In the genomic region with DNA sequence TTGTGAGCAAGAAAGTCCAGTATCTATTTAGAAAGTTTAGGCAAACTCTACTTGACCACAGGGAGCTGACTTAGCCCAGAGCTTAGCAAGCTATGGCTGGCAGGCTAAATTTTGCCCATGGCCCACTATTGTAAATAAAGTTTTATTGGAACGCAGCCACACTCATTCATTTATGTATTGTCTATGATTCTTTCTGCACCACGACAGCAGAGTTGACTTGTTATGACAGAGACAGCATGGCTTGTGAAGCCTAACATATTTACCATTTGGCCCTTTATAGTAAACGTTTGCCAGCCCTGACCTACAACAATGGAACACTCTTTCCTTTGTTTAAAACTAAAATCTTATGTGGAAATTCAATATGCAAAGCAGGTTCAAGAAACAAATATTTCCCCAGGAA, we compare ENCODE assay signal across 32 cellular contexts.
"Had no signal": no experiment of that assay in that cellular context is flagged by ENCODE, and none has a peak within 500 bp of the region (broad histone marks: within the 10 kb centered on the region; RNA-seq: fewer than 3 reads in every experiment).

No MANE protein-coding gene starts in this region.

- H3K9ac ChIP-seq: neural progenitor cell had no signal

- H3K4me1 Mint-ChIP-seq: immature natural killer cell had no signal

- H3K9me3 Mint-ChIP-seq: immature natural killer cell; mesothelial cell of epicardium; natural killer cell; nephron progenitor cell; neural progenitor cell; stimulated activated naive B cell treated with anti-CD40 and anti-IgM and Interleukin-4, amounts not matched to agents 10 μg/mL and 1 μg/mL and 100 μg/mL, for 72 hours; stimulated activated naive CD8-positive, alpha-beta T cell treated with anti-CD3 and anti-CD28 coated beads, Interleukin-15, Interleukin-2, amounts not matched to agents 100 ng/mL and 50 ng/mL, for 24 hours had no signal

- H3K4me2 ChIP-seq: neural progenitor cell had no signal

- H3K27me3 ChIP-seq: left lung, neural progenitor cell, ovary, right atrium auricular region, suprapubic skin, tibial artery, upper lobe of right lung had no signal

- DNase-seq: hypothalamus; immature natural killer cell; kidney; left colon; left lung; lower lobe of right lung; mammary epithelial cell; mesendoderm; naive B cell; natural killer cell; nephron progenitor cell; ovary; stimulated activated CD4-positive, alpha-beta T cell treated with anti-CD3 and anti-CD28 coated beads, Interleukin-12 subunit alpha, Interleukin-12 subunit beta, amount 100 ng/mL, for 4 hours; stimulated activated CD4-positive, alpha-beta T cell treated with anti-CD3 and anti-CD28 coated beads, Interleukin-15, amount 100 ng/mL, for 24 hours; stimulated activated CD4-positive, alpha-beta T cell treated with anti-CD3 and anti-CD28 coated beads, Interleukin-2, amount 100 ng/mL, for 24 hours; stimulated activated CD4-positive, alpha-beta T cell treated with anti-CD3 and anti-CD28 coated beads, Interleukin-4, amount 100 ng/mL, for 1 hour; stimulated activated naive B cell treated with anti-CD40 and anti-IgM and Interleukin-4, amounts not matched to agents 10 μg/mL and 1 μg/mL and 100 μg/mL, for 72 hours; tibial artery; trophoblast cell; upper lobe of right lung had no signal

- H2AFZ ChIP-seq: neural progenitor cell had no signal

- H3K4me3 ChIP-seq: left lung, lower lobe of right lung, neural progenitor cell, ovary, right atrium auricular region, skin epidermis, suprapubic skin, thoracic aorta, tibial artery, upper lobe of right lung had no signal

- H3K36me3 Mint-ChIP-seq: mesothelial cell of epicardium; naive B cell; natural killer cell; neural progenitor cell; stimulated activated naive B cell treated with anti-CD40 and anti-IgM and Interleukin-4, amounts not matched to agents 10 μg/mL and 1 μg/mL and 100 μg/mL, for 72 hours had no signal

- H3K4me1 ChIP-seq: right atrium auricular region had no signal

- H3K4me3 Mint-ChIP-seq: immature natural killer cell; mesothelial cell of epicardium; naive B cell; natural killer cell; nephron progenitor cell; neural progenitor cell; stimulated activated naive B cell treated with anti-CD40 and anti-IgM and Interleukin-4, amounts not matched to agents 10 μg/mL and 1 μg/mL and 100 μg/mL, for 72 hours; stimulated activated naive CD8-positive, alpha-beta T cell treated with anti-CD3 and anti-CD28 coated beads, Interleukin-15, Interleukin-2, amounts not matched to agents 100 ng/mL and 50 ng/mL, for 24 hours had no signal

- H3K27ac ChIP-seq: left lung, lower lobe of right lung, neural progenitor cell, neutrophil, ovary, right atrium auricular region, skin epidermis, suprapubic skin, thoracic aorta, tibial artery, upper lobe of right lung had no signal

- H3K27ac Mint-ChIP-seq: immature natural killer cell; mesothelial cell of epicardium; naive B cell; natural killer cell; nephron progenitor cell; neural progenitor cell; progenitor cell of endocrine pancreas; stimulated activated naive B cell treated with anti-CD40 and anti-IgM and Interleukin-4, amounts not matched to agents 10 μg/mL and 1 μg/mL and 100 μg/mL, for 72 hours; stimulated activated naive CD8-positive, alpha-beta T cell treated with anti-CD3 and anti-CD28 coated beads, Interleukin-15, Interleukin-2, amounts not matched to agents 100 ng/mL and 50 ng/mL, for 24 hours had no signal

- ATAC-seq: left colon; left lung; lower lobe of right lung; natural killer cell; sciatic nerve; stimulated activated naive B cell treated with anti-CD40 and anti-IgM and Interleukin-4, amounts not matched to agents 10 μg/mL and 1 μg/mL and 100 μg/mL, for 72 hours; upper lobe of right lung had no signal

- FAIRE-seq: islet of Langerhans, kidney, urothelium cell line had no signal

- H3K9me3 ChIP-seq: left lung, lower lobe of right lung, neutrophil, ovary, right atrium auricular region, suprapubic skin, thoracic aorta, tibial artery, upper lobe of right lung had no signal

- H3K36me3 ChIP-seq: left lung, lower lobe of right lung, neural progenitor cell, neutrophil, ovary, right atrium auricular region, suprapubic skin, thoracic aorta, tibial artery, upper lobe of right lung had no signal

- H3K27me3 Mint-ChIP-seq: progenitor cell of endocrine pancreas had no signal
